ENCODE assay signal across 21 cellular contexts in genomic region chr2:9772035-9772998, GRCh38.
A peak's percentile ranks its signal among the peaks of the same experiment; 100 is the strongest.
DNase-seq lines count a peak whose midpoint lies in the region; ATAC-seq, FAIRE-seq and TF ChIP-seq lines count a peak whose summit lies in the region.
"Had no signal": no experiment of that assay in that cellular context is flagged by ENCODE, and none has a peak within 500 bp of the region (broad histone marks: within the 10 kb centered on the region; RNA-seq: fewer than 3 reads in every experiment).

No MANE protein-coding gene starts in this region.

- H3K4me1 ChIP-seq in K562 (replicated peaks in 1 of 2; ENCODE audit: control insufficient read depth in 2 of 2, insufficient read depth in 2 of 2, low read length in 2 of 2) (peaks cover 17 to 52% of the 10 kb centered on the region in 2 experiments; a peak in 4 of 5 replicates), suprapubic skin (peaks cover 57% of the 10 kb centered on the region), endodermal cell (ENCODE audit: control insufficient read depth, insufficient read depth, low read length) (peaks cover 3% of the 10 kb centered on the region)

- H3K36me3 Mint-ChIP-seq in HFFc6 (ENCODE audit: low read depth) (no peaks in the 10 kb centered on the region), nephron (ENCODE audit: low read depth) (no peaks in the 10 kb centered on the region), endodermal cell (ENCODE audit: low read depth) (no peaks in the 10 kb centered on the region)
- no peaks in the 10 kb centered on the region for H3K36me3 Mint-ChIP-seq in activated naive CD8-positive, alpha-beta T cell treated with anti-CD3 and anti-CD28 coated beads for 36 hours

- TF ChIP-seq POLR2A in K562 (conservative IDR thresholded peaks at IDR 0.05): no peak
- no peak for TF ChIP-seq POLR2A in suprapubic skin (IDR thresholded peaks at IDR 0.05)

- 0 out of 4 replicates have a peak overlapping the region, but pooled peaks of 1 of the 2 experiments have one; percentile 55 for H3K9ac ChIP-seq in K562 (ENCODE audit: insufficient read depth in 1 of 2, low read depth in 2 of 2, low read length in 2 of 2)
- no peak overlapping the region for H3K9ac ChIP-seq in endodermal cell (ENCODE audit: extremely low read depth, low read length, poor library complexity, severe bottlenecking)

- H3K27ac Mint-ChIP-seq in HFFc6: peak overlapping the region; percentile 52; the same call in 1 of the 2 replicates
- peak overlapping the region; percentile 40 to 75 (median 59) for H3K27ac Mint-ChIP-seq in nephron
- no peak overlapping the region for H3K27ac Mint-ChIP-seq in activated naive CD8-positive, alpha-beta T cell treated with anti-CD3 and anti-CD28 coated beads for 36 hours
- no peak overlapping the region for H3K27ac Mint-ChIP-seq in endodermal cell
- H3K27ac Mint-ChIP-seq: GM23338 had no signal

- H3K4me2 ChIP-seq in K562 (ENCODE audit: insufficient read depth, low read length): no peak overlapping the region
- H3K4me2 ChIP-seq: GM23338 had no signal

- WGBS in K562 (ENCODE audit: insufficient coverage, low coverage, missing lambda C conversion rate): 47% methylated on average over 22 of the region's 22 CpGs
- WGBS in suprapubic skin: 90% methylated on average over 22 of the region's 22 CpGs
- WGBS in endodermal cell (ENCODE audit: insufficient coverage in 1 of 2, insufficient read length in 1 of 2), 2 experiments: 90 to 93% methylated on average over 11 to 22 of the region's 22 CpGs

- no peak for TF ChIP-seq RAD21 in K562 (CRISPR knock-in tag; conservative IDR thresholded peaks at IDR 0.05 in 1 of 2, IDR thresholded peaks at IDR 0.05 in 1 of 2)

- TF ChIP-seq CTCF in HFFc6 (IDR thresholded peaks at IDR 0.05) (no peak), K562 (IDR thresholded peaks at IDR 0.05 in 2 of 3, conservative IDR thresholded peaks at IDR 0.05 in 1 of 3; ENCODE audit: insufficient read depth in 2 of 3, low read depth in 1 of 3, low read length in 3 of 3) (no peak), nephron (IDR thresholded peaks at IDR 0.05; ENCODE audit: unreplicated experiment in 3 of 3) (no peak), suprapubic skin (IDR thresholded peaks at IDR 0.05) (no peak), endodermal cell (conservative IDR thresholded peaks at IDR 0.05) (no peak)

- H3K27ac ChIP-seq in K562 (ENCODE audit: extremely low read depth, low read depth, low read length) (no peak overlapping the region), suprapubic skin (peak overlapping the region; percentile 74), endodermal cell (ENCODE audit: low read depth, low read length) (no peak overlapping the region)
- H3K27ac ChIP-seq: body of pancreas, Peyer's patch, psoas muscle, SJCRH30 had no signal

- BruUV-seq in K562 (replicated peaks; lab: Mats Ljungman, UMichigan): no TSS peak

- H4K20me1 ChIP-seq in K562 (replicated peaks; ENCODE audit: control insufficient read depth, insufficient read depth, low read length): no peaks in the 10 kb centered on the region

- H3K9me3 Mint-ChIP-seq in HFFc6 (no peaks in the 10 kb centered on the region), nephron (peaks cover 3% of the 10 kb centered on the region), endodermal cell (no peaks in the 10 kb centered on the region)
- H3K9me3 Mint-ChIP-seq in activated naive CD8-positive, alpha-beta T cell treated with anti-CD3 and anti-CD28 coated beads for 36 hours: no peaks in the 10 kb centered on the region

- H3K27me3 ChIP-seq in K562 (ENCODE audit: control insufficient read depth in 2 of 2, insufficient read depth in 2 of 2, low read length in 2 of 2) (no peaks in the 10 kb centered on the region; a peak in 1 of 5 replicates), suprapubic skin (no peaks in the 10 kb centered on the region), endodermal cell (ENCODE audit: control insufficient read depth, insufficient read depth, low read length, poor library complexity, severe bottlenecking) (no peaks in the 10 kb centered on the region)
- H3K27me3 ChIP-seq: body of pancreas, Peyer's patch, SJCRH30 had no signal

- H3K4me3 Mint-ChIP-seq in HFFc6 (no peak overlapping the region), nephron (peak overlapping the region in 2 of 3 experiments; percentile 29 to 34), endodermal cell (no peak overlapping the region)
- H3K4me3 Mint-ChIP-seq in activated naive CD8-positive, alpha-beta T cell treated with anti-CD3 and anti-CD28 coated beads for 36 hours: no peak overlapping the region
- H3K4me3 Mint-ChIP-seq: GM23338 had no signal

- intact Hi-C loops in K562 (cut with micrococcal nuclease): loop anchor here (10.0 kb wide), 1 partner anchor 288 kb away; no protein-coding TSS in a partner anchor

- H3K9me3 ChIP-seq in K562 (replicated peaks; ENCODE audit: control insufficient read depth, insufficient read depth, low read depth, low read length): no peaks in the 10 kb centered on the region
- H3K9me3 ChIP-seq in suprapubic skin: no peaks in the 10 kb centered on the region
- no peaks in the 10 kb centered on the region for H3K9me3 ChIP-seq in endodermal cell (ENCODE audit: control insufficient read depth, low read length)
- H3K9me3 ChIP-seq: body of pancreas, Peyer's patch, psoas muscle, SJCRH30 had no signal

- H3K9me1 ChIP-seq in K562 (ENCODE audit: control insufficient read depth, insufficient read depth, low read length): no peaks in the 10 kb centered on the region

- DNase-seq in HFFc6 (no peak), K562 (ENCODE audit: extremely low read depth in 1 of 4, low spot score in 3 of 4) (no peak), suprapubic skin (ENCODE audit: low spot score in 2 of 2) (peak in 1 of 2 donors; percentile 65), NCI-H82 (lab: John Stamatoyannopoulos, UW) (no peak), endodermal cell (no peak)
- DNase-seq in activated naive CD8-positive, alpha-beta T cell treated with anti-CD3 and anti-CD28 coated beads for 36 hours: no peak
- DNase-seq: activated CD4-positive, alpha-beta T cell treated with anti-CD3 and anti-CD28 coated beads for 48 hours; activated effector memory CD4-positive, alpha-beta T cell treated with anti-CD3 and anti-CD28 coated beads, Interleukin-2, amount 50 U/mL, for 16 hours; body of pancreas; effector memory CD4-positive, alpha-beta T cell; GF-D8; NCI-H774; psoas muscle; stimulated activated CD4-positive, alpha-beta T cell treated with anti-CD3 and anti-CD28 coated beads, Interleukin-4, amount 100 ng/mL, for 24 hours; T-helper 9 cell had no signal

- TF ChIP-seq EP300 in K562 (IDR thresholded peaks at IDR 0.05; ENCODE audit: low read length) (no peak), suprapubic skin (IDR thresholded peaks at IDR 0.05) (no peak)

- POLR2A ChIA-PET in K562 (lab: Yijun Ruan, JAX): interaction anchor here (0.6 to 1.4 kb wide), 2 partner anchors 12 to 22 kb away, joined by 3 to 4 read pairs; no protein-coding TSS in a partner anchor

- no peaks in the 10 kb centered on the region for H3K79me2 ChIP-seq in K562 (ENCODE audit: control insufficient read depth, insufficient read depth, low read length)

- in situ Hi-C loops in K562 (cut with MboI): no loop called here

- no peak for ATAC-seq in K562
- ATAC-seq: body of pancreas, GM23338, left lobe of liver had no signal

- H3K27me3 Mint-ChIP-seq in HFFc6 (ENCODE audit: insufficient read depth) (peaks cover 13% of the 10 kb centered on the region), nephron (ENCODE audit: low read depth) (peaks cover 34% of the 10 kb centered on the region), endodermal cell (ENCODE audit: insufficient read depth) (no peaks in the 10 kb centered on the region)
- no peaks in the 10 kb centered on the region for H3K27me3 Mint-ChIP-seq in activated naive CD8-positive, alpha-beta T cell treated with anti-CD3 and anti-CD28 coated beads for 36 hours

- no peak overlapping the region for H2AFZ ChIP-seq in K562 (ENCODE audit: low read depth, low read length)
- H2AFZ ChIP-seq: GM23338 had no signal

- FAIRE-seq in K562 (lab: Jason Lieb, UNC): no peak
- FAIRE-seq: islet of Langerhans had no signal

- CTCF ChIA-PET in K562 (lab: Yijun Ruan, JAX; ENCODE audit: low intra/inter-chr PET ratio): no interaction called here

- H3K4me3 ChIP-seq in K562 (no peak overlapping the region), suprapubic skin (no peak overlapping the region), endodermal cell (ENCODE audit: low read length) (no peak overlapping the region)
- H3K4me3 ChIP-seq: body of pancreas, GM23338, Peyer's patch, psoas muscle, SJCRH30 had no signal

- no peaks in the 10 kb centered on the region for H3K36me3 ChIP-seq in K562 (ENCODE audit: control insufficient read depth, insufficient read depth, low read length)
- H3K36me3 ChIP-seq in suprapubic skin: no peaks in the 10 kb centered on the region
- no peaks in the 10 kb centered on the region for H3K36me3 ChIP-seq in endodermal cell (ENCODE audit: control insufficient read depth, insufficient read depth, low read length)
- H3K36me3 ChIP-seq: Peyer's patch, SJCRH30 had no signal

- H3K4me1 Mint-ChIP-seq in HFFc6 (ENCODE audit: low read depth) (peaks cover 18% of the 10 kb centered on the region), nephron (peaks cover 54% of the 10 kb centered on the region), endodermal cell (peaks cover 21% of the 10 kb centered on the region)
- H3K4me1 Mint-ChIP-seq in activated naive CD8-positive, alpha-beta T cell treated with anti-CD3 and anti-CD28 coated beads for 36 hours: peaks cover 7% of the 10 kb centered on the region

TF ChIP-seq in K562, 482 proteins besides CTCF, POLR2A, EP300 and RAD21:
- 0 out of 2 replicates have a peak, but pooled peaks have one; percentile 23 for TF ChIP-seq BCOR (IDR thresholded peaks at IDR 0.05)
- TF ChIP-seq KHSRP (IDR thresholded peaks at IDR 0.05): no peak
- TF ChIP-seq POLR2AphosphoS2 (IDR thresholded peaks at IDR 0.05; ENCODE audit: low read length): no peak
- TF ChIP-seq RBM25 (IDR thresholded peaks at IDR 0.05; ENCODE audit: low read depth, low read length, severe bottlenecking): peak; percentile 54
- TF ChIP-seq PML (IDR thresholded peaks at IDR 0.05; ENCODE audit: low read length): no peak
- peak; percentile 62 for TF ChIP-seq ZFP36 (IDR thresholded peaks at IDR 0.05; ENCODE audit: low read depth, low read length, partially characterized antibody)
- TF ChIP-seq ZFP91 (CRISPR knock-in tag; IDR thresholded peaks at IDR 0.05): no peak

Comparison
In these comparisons a context has a peak if more than half of its experiments do, and no peak if none do; other contexts are left out.
1. H3K27ac Mint-ChIP-seq: peak in HFFc6 (single experiment) and nephron (3 of 3); none in activated naive CD8-positive, alpha-beta T cell treated with anti-CD3 and anti-CD28 coated beads for 36 hours (single experiment) and endodermal cell (single experiment).
2. H3K4me3 Mint-ChIP-seq: peak in nephron (2 of 3); none in HFFc6 (single experiment), activated naive CD8-positive, alpha-beta T cell treated with anti-CD3 and anti-CD28 coated beads for 36 hours (single experiment) and endodermal cell (single experiment).